26 cellular contexts compared by ENCODE assay signal in the genomic region with DNA sequence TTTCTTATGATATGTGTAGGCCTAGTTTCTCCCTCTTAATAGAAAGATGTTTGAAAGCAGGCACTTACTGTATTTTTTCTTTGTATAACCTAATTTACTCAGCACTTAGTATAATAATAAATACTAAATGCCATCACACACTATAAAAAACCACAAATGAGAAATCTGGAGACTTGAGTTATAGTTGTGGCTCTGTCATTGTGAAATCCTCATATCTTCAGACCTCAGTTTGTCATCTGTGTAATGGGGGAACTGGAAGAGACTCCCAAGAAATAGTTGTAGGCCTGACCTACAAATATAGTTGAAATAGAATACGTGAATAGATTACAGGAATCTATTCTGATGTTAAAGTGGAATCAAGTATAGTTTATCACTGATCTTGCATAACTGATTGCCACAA.
DNase-seq lines count a peak whose midpoint lies in the region; ATAC-seq, FAIRE-seq and TF ChIP-seq lines count a peak whose summit lies in the region.
"Had no signal": no experiment of that assay in that cellular context is flagged by ENCODE, and none has a peak within 500 bp of the region (broad histone marks: within the 10 kb centered on the region; RNA-seq: fewer than 3 reads in every experiment).

No MANE protein-coding gene starts in this region.

- H3K4me1 ChIP-seq in SK-N-SH (ENCODE audit: control insufficient read depth in 1 of 2, insufficient read depth in 2 of 2, low read depth in 1 of 2, low read length in 1 of 2) (no peaks in the 10 kb centered on the region; a peak in 1 of 4 replicates), GM23248 (ENCODE audit: insufficient read depth) (no peaks in the 10 kb centered on the region), astrocyte (ENCODE audit: insufficient read depth, low read length) (no peaks in the 10 kb centered on the region)
- H3K4me1 ChIP-seq: A549, BE2C, BLaER1, Caco-2 had no signal

- DNase-seq in SK-N-SH (no peak), GM23248 (peak; percentile 2), astrocyte (ENCODE audit: low read depth) (peak; percentile 17), fibroblast of mammary gland (ENCODE audit: low read depth) (peak; percentile 17), NCI-H446 treated with DMSO at 0.1 percent for 48 hours (lab: John Stamatoyannopoulos, UW) (no peak), NCI-H146 (lab: John Stamatoyannopoulos, UW) (no peak)
- DNase-seq in NK-92 treated with Interleukin-12 subunit alpha and Interleukin-12 subunit beta, amount 100 ng/mL, for 24 hours (lab: John Stamatoyannopoulos, UW): no peak
- DNase-seq: BE2C; C1 segment of cervical spinal cord; Caco-2; Calu3; CD4-positive, alpha-beta memory T cell; CD4-positive, CD25-positive, alpha-beta regulatory T cell; CD8-positive, alpha-beta memory T cell; DMS79 treated with DMSO at 0.1 percent for 48 hours; EL; GDM1 had no signal

- H3K27me3 Mint-ChIP-seq in astrocyte (ENCODE audit: low read depth, unreplicated experiment): peaks cover under 1% of the 10 kb centered on the region
- H3K27me3 Mint-ChIP-seq: CD4-positive, alpha-beta memory T cell; CD4-positive, CD25-positive, alpha-beta regulatory T cell; CD8-positive, alpha-beta memory T cell had no signal

- H2AFZ ChIP-seq in SK-N-SH (ENCODE audit: low read depth): no peak overlapping the region; the same call in 1 of the 2 replicates
- no peak overlapping the region for H2AFZ ChIP-seq in GM23248
- H2AFZ ChIP-seq in astrocyte (ENCODE audit: low read depth, low read length): no peak overlapping the region

- H3K9ac ChIP-seq in SK-N-SH (no peak overlapping the region), GM23248 (no peak overlapping the region), astrocyte (ENCODE audit: low read length) (no peak overlapping the region)
- H3K9ac ChIP-seq: BLaER1 had no signal

- H3K4me1 Mint-ChIP-seq in astrocyte (ENCODE audit: low read depth, unreplicated experiment): no peaks in the 10 kb centered on the region
- H3K4me1 Mint-ChIP-seq: CD14-positive monocyte; CD4-positive, alpha-beta memory T cell; CD4-positive, CD25-positive, alpha-beta regulatory T cell; CD8-positive, alpha-beta memory T cell had no signal

- no peaks in the 10 kb centered on the region for H3K27me3 ChIP-seq in SK-N-SH (ENCODE audit: insufficient read depth)
- no peaks in the 10 kb centered on the region for H3K27me3 ChIP-seq in GM23248 (replicated peaks; ENCODE audit: insufficient read depth)
- H3K27me3 ChIP-seq in astrocyte (ENCODE audit: insufficient read depth, low read length): no peaks in the 10 kb centered on the region
- H3K27me3 ChIP-seq: BE2C, BLaER1 had no signal

- no peak for TF ChIP-seq EP300 in SK-N-SH (IDR thresholded peaks at IDR 0.05; ENCODE audit: borderline replicate concordance in 1 of 2, low read depth in 1 of 2, low read length in 1 of 2)

- H3K79me2 ChIP-seq in SK-N-SH (ENCODE audit: insufficient read depth) (no peaks in the 10 kb centered on the region), GM23248 (ENCODE audit: insufficient read depth) (no peaks in the 10 kb centered on the region), astrocyte (ENCODE audit: insufficient read depth, low read length) (no peaks in the 10 kb centered on the region)

- H4K20me1 ChIP-seq in SK-N-SH (ENCODE audit: insufficient read depth) (no peaks in the 10 kb centered on the region), GM23248 (ENCODE audit: insufficient read depth) (no peaks in the 10 kb centered on the region), astrocyte (ENCODE audit: insufficient read depth, low read length) (no peaks in the 10 kb centered on the region)
- H4K20me1 ChIP-seq: BLaER1 had no signal

- no peaks in the 10 kb centered on the region for H3K9me3 Mint-ChIP-seq in astrocyte (ENCODE audit: unreplicated experiment)

- TF ChIP-seq CTCF in SK-N-SH (IDR thresholded peaks at IDR 0.05): no peak
- TF ChIP-seq CTCF in astrocyte (IDR thresholded peaks at IDR 0.05; ENCODE audit: insufficient read depth, low read depth, low read length): no peak
- TF ChIP-seq CTCF in fibroblast of mammary gland (conservative IDR thresholded peaks at IDR 0.05; ENCODE audit: control insufficient read depth, insufficient read depth, low read depth, low read length): no peak

- TF ChIP-seq RAD21 in SK-N-SH (IDR thresholded peaks at IDR 0.05; ENCODE audit: low read length): no peak

- H3F3A ChIP-seq in SK-N-SH (replicated peaks; ENCODE audit: insufficient read depth): no peaks in the 10 kb centered on the region
- no peaks in the 10 kb centered on the region for H3F3A ChIP-seq in GM23248 (ENCODE audit: insufficient read depth)

- CTCF ChIA-PET in SK-N-SH (lab: Yijun Ruan, JAX): no interaction called here

- H3K27ac Mint-ChIP-seq in astrocyte (ENCODE audit: unreplicated experiment): no peak overlapping the region
- H3K27ac Mint-ChIP-seq: CD14-positive monocyte; CD4-positive, alpha-beta memory T cell; CD4-positive, CD25-positive, alpha-beta regulatory T cell; CD8-positive, alpha-beta memory T cell had no signal

- H3K9me2 ChIP-seq in SK-N-SH: no peaks in the 10 kb centered on the region
- no peaks in the 10 kb centered on the region for H3K9me2 ChIP-seq in GM23248 (ENCODE audit: insufficient read depth)

- 92% methylated on average over 1 of the region's 1 CpG for WGBS in SK-N-SH (ENCODE audit: low lambda C conversion rate)
- 68 to 78% methylated on average over 1 of the region's 1 CpG for WGBS in GM23248 (ENCODE audit: low coverage in 1 of 2, low lambda C conversion rate in 2 of 2, missing lambda C conversion rate in 2 of 2), 2 experiments

- H3K36me3 ChIP-seq in SK-N-SH (replicated peaks in 1 of 2; ENCODE audit: control insufficient read depth in 1 of 2, insufficient read depth in 2 of 2, low read length in 1 of 2) (no peaks in the 10 kb centered on the region), GM23248 (ENCODE audit: low read depth) (no peaks in the 10 kb centered on the region), astrocyte (ENCODE audit: insufficient read depth, low read length) (no peaks in the 10 kb centered on the region)
- H3K36me3 ChIP-seq: BE2C, BLaER1 had no signal

- H3K4me3 ChIP-seq in SK-N-SH (ENCODE audit: low read depth in 2 of 2, low read length in 1 of 2): no peak overlapping the region
- no peak overlapping the region for H3K4me3 ChIP-seq in GM23248
- H3K4me3 ChIP-seq in astrocyte (ENCODE audit: insufficient read depth, low read depth, low read length): no peak overlapping the region
- no peak overlapping the region for H3K4me3 ChIP-seq in fibroblast of mammary gland (ENCODE audit: control insufficient read depth, low read depth, low read length)
- H3K4me3 ChIP-seq: A549, BLaER1, GM12878 had no signal

- H3K9me3 ChIP-seq in SK-N-SH (no peaks in the 10 kb centered on the region), GM23248 (ENCODE audit: low read depth) (no peaks in the 10 kb centered on the region), astrocyte (ENCODE audit: insufficient read depth, low read depth, low read length) (no peaks in the 10 kb centered on the region)
- H3K9me3 ChIP-seq: A549, BE2C, BLaER1, Caco-2 had no signal

- no peaks in the 10 kb centered on the region for H3K36me3 Mint-ChIP-seq in astrocyte (ENCODE audit: low read depth, unreplicated experiment)
- H3K36me3 Mint-ChIP-seq: CD14-positive monocyte; CD4-positive, alpha-beta memory T cell; CD4-positive, CD25-positive, alpha-beta regulatory T cell; CD8-positive, alpha-beta memory T cell had no signal

- no peak overlapping the region for H3K27ac ChIP-seq in SK-N-SH (ENCODE audit: low read depth in 2 of 2, low read length in 1 of 2)
- H3K27ac ChIP-seq in GM23248: no peak overlapping the region
- H3K27ac ChIP-seq in astrocyte (ENCODE audit: low read depth, low read length): no peak overlapping the region
- H3K27ac ChIP-seq: 22Rv1, A549, BLaER1 had no signal

- in situ Hi-C loops in GM23248 (cut with MboI): no loop called here

- FAIRE-seq in astrocyte (lab: Jason Lieb, UNC): no peak
- FAIRE-seq: A549, D721Med, GM12878, GM12892, GM18507 had no signal

- no peak overlapping the region for H3K4me3 Mint-ChIP-seq in astrocyte (ENCODE audit: unreplicated experiment)
- H3K4me3 Mint-ChIP-seq: CD14-positive monocyte; CD4-positive, alpha-beta memory T cell; CD4-positive, CD25-positive, alpha-beta regulatory T cell; CD8-positive, alpha-beta memory T cell had no signal

- ATAC-seq in SK-N-SH treated with all-trans-retinoic acid at 6 μM for 48 hours: no peak
- ATAC-seq: A549, GM12878 had no signal

- POLR2A ChIA-PET in SK-N-SH (lab: Yijun Ruan, JAX): no interaction called here

- no peak overlapping the region for H3K4me2 ChIP-seq in SK-N-SH
- H3K4me2 ChIP-seq in GM23248 (ENCODE audit: unreplicated experiment): no peak overlapping the region
- no peak overlapping the region for H3K4me2 ChIP-seq in astrocyte (ENCODE audit: low read length)
- H3K4me2 ChIP-seq: A549, BLaER1 had no signal

TF ChIP-seq in SK-N-SH treated with all-trans-retinoic acid at 6 μM for 48 hours, 23 proteins besides CTCF, POLR2A, EP300 and RAD21:
- TF ChIP-seq, protein P1, sequence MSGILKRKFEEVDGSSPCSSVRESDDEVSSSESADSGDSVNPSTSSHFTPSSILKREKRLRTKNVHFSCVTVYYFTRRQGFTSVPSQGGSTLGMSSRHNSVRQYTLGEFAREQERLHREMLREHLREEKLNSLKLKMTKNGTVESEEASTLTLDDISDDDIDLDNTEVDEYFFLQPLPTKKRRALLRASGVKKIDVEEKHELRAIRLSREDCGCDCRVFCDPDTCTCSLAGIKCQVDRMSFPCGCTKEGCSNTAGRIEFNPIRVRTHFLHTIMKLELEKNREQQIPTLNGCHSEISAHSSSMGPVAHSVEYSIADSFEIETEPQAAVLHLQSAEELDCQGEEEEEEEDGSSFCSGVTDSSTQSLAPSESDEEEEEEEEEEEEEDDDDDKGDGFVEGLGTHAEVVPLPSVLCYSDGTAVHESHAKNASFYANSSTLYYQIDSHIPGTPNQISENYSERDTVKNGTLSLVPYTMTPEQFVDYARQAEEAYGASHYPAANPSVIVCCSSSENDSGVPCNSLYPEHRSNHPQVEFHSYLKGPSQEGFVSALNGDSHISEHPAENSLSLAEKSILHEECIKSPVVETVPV (CRISPR knock-in tag; IDR thresholded peaks at IDR 0.05): no peak
- TF ChIP-seq ISL1 (CRISPR knock-in tag; IDR thresholded peaks at IDR 0.05): peak; percentile 61

TF ChIP-seq in SK-N-SH, 30 proteins besides CTCF, POLR2A, EP300 and RAD21 (continues in another document):
- TF ChIP-seq RFX5 (IDR thresholded peaks at IDR 0.05; ENCODE audit: low read length) (no peak), FOXJ3 (CRISPR knock-in tag; IDR thresholded peaks at IDR 0.05) (no peak), EZH2phosphoT487 (IDR thresholded peaks at IDR 0.05; ENCODE audit: borderline replicate concordance, low read depth) (no peak), NFIC (IDR thresholded peaks at IDR 0.05; ENCODE audit: borderline replicate concordance) (no peak), YY1 (IDR thresholded peaks at IDR 0.05; ENCODE audit: low read depth) (no peak), TAF1 (IDR thresholded peaks at IDR 0.05; ENCODE audit: borderline replicate concordance, low read depth, low read length) (no peak), JUND (IDR thresholded peaks at IDR 0.05) (no peak)

Comparison
In these comparisons a context has a peak if more than half of its experiments do, and no peak if none do; other contexts are left out.
1. DNase-seq: peak in GM23248 (single experiment), astrocyte (single experiment) and fibroblast of mammary gland (single experiment); none in SK-N-SH (single experiment), NK-92 treated with Interleukin-12 subunit alpha and Interleukin-12 subunit beta, amount 100 ng/mL, for 24 hours (single experiment), NCI-H446 treated with DMSO at 0.1 percent for 48 hours (single experiment) and NCI-H146 (single experiment).